Comparison of ENCODE assay signal across 14 cellular contexts in the genomic region with DNA sequence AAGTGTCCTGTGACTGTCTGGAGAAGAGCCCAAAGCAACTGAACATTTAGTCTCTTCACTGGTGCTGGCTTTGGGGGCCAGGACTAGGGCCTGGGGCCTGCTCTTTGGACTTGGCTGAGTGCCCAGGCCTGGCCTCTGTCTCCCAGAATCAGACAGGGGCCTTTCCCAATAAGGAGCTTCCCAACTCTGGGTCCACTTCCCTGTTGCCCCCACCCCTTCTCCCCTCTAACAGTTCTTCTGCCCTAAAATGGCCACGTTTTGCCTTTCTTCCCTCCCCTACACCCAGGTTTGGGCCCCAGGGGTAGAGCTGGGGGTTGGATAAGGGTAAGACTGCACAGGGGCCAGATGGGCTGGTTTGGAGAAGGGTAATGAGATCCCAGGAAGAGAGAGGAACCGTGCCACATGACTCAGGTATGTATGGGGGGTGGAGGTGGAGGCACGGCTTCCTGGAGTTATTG. TPM values are rescaled to one million over a fixed set of nuclear protein-coding genes. Genes with fewer than 3 reads are reported as not detected.
A peak's percentile ranks its signal among the peaks of the same experiment; 100 is the strongest.
DNase-seq lines count a peak whose midpoint lies in the region; ATAC-seq and TF ChIP-seq lines count a peak whose summit lies in the region.
"Had no signal": no experiment of that assay in that cellular context is flagged by ENCODE, and none has a peak within 500 bp of the region (broad histone marks: within the 10 kb centered on the region; RNA-seq: fewer than 3 reads in every experiment).

No MANE protein-coding gene starts in this region.

- peak overlapping the region; percentile 82 for H3K56ac ChIP-seq in mesendoderm (ENCODE audit: low read length)

- H3K9ac ChIP-seq in mesendoderm (ENCODE audit: low read length), result peak overlapping the region; percentile 38

- H3K9me3 Mint-ChIP-seq in activated naive CD8-positive, alpha-beta T cell treated with anti-CD3 and anti-CD28 coated beads, Interleukin-2, amount 10 ng/mL, durations not matched to agents 7 days and 5 days, result no peaks in the 10 kb centered on the region
- H3K9me3 Mint-ChIP-seq in activated naive CD8-positive, alpha-beta T cell treated with anti-CD3 and anti-CD28 coated beads for 36 hours, result no peaks in the 10 kb centered on the region
- H3K9me3 Mint-ChIP-seq in endothelial cell (ENCODE audit: unreplicated experiment), result no peaks in the 10 kb centered on the region

- TF ChIP-seq POLR2A in upper lobe of left lung (IDR thresholded peaks at IDR 0.05), result no peak

- H3K27me3 ChIP-seq in mesendoderm (ENCODE audit: insufficient read depth, low read length, poor library complexity), result no peaks in the 10 kb centered on the region
- no peaks in the 10 kb centered on the region for H3K27me3 ChIP-seq in upper lobe of left lung
- H3K27me3 ChIP-seq: tibial nerve had no signal

- H3K23ac ChIP-seq in mesendoderm (ENCODE audit: low read length), result no peak overlapping the region

- no peaks in the 10 kb centered on the region for H3K79me2 ChIP-seq in mesendoderm (ENCODE audit: control insufficient read depth, insufficient read depth, low read length)

- H3K18ac ChIP-seq in mesendoderm (ENCODE audit: low read length), result peak overlapping the region; percentile 77

- no peak overlapping the region for H2BK120ac ChIP-seq in mesendoderm (ENCODE audit: low read depth, low read length)

- POLR2A ChIA-PET in activated naive CD8-positive, alpha-beta T cell treated with anti-CD3 and anti-CD28 coated beads, Interleukin-2, amount 10 ng/mL, durations not matched to agents 7 days and 5 days (lab: Charles Lee), result interaction anchor here (0.8 kb wide), 1 partner anchor 11 kb away, joined by 6 read pairs; a partner anchor contains a TSS

- H3K4me1 Mint-ChIP-seq in activated naive CD8-positive, alpha-beta T cell treated with anti-CD3 and anti-CD28 coated beads, Interleukin-2, amount 10 ng/mL, durations not matched to agents 7 days and 5 days, result peaks cover 37% of the 10 kb centered on the region
- H3K4me1 Mint-ChIP-seq in activated naive CD8-positive, alpha-beta T cell treated with anti-CD3 and anti-CD28 coated beads for 36 hours, result peaks cover 29% of the 10 kb centered on the region
- peaks cover 85% of the 10 kb centered on the region for H3K4me1 Mint-ChIP-seq in endothelial cell (ENCODE audit: unreplicated experiment)

- no peaks in the 10 kb centered on the region for H3K9me3 ChIP-seq in upper lobe of left lung
- H3K9me3 ChIP-seq: tibial nerve had no signal

- H2BK15ac ChIP-seq in mesendoderm (replicated peaks; ENCODE audit: low read depth), result no peak overlapping the region

- H4K5ac ChIP-seq in mesendoderm (ENCODE audit: low read length), result no peak overlapping the region

- H3K4ac ChIP-seq in mesendoderm (ENCODE audit: low read depth, low read length), result peak overlapping the region; percentile 77

- H3K4me3 Mint-ChIP-seq in activated naive CD8-positive, alpha-beta T cell treated with anti-CD3 and anti-CD28 coated beads, Interleukin-2, amount 10 ng/mL, durations not matched to agents 7 days and 5 days, result no peak overlapping the region
- H3K4me3 Mint-ChIP-seq in activated naive CD8-positive, alpha-beta T cell treated with anti-CD3 and anti-CD28 coated beads for 36 hours, result no peak overlapping the region
- H3K4me3 Mint-ChIP-seq in endothelial cell (ENCODE audit: unreplicated experiment), result peak overlapping the region; percentile 83

- H3K36me3 ChIP-seq in mesendoderm (ENCODE audit: control insufficient read depth, insufficient read depth, low read length) (no peaks in the 10 kb centered on the region), upper lobe of left lung (no peaks in the 10 kb centered on the region)
- H3K36me3 ChIP-seq: tibial nerve had no signal

- no CpG with 5 or more reads among the region's 3 CpGs for WGBS in mesendoderm (ENCODE audit: extremely low coverage, insufficient coverage, low lambda C conversion rate)
- 43 to 72% methylated on average over 3 of the region's 3 CpGs for WGBS in upper lobe of left lung, 2 donors

- TF ChIP-seq EP300 in upper lobe of left lung (IDR thresholded peaks at IDR 0.05), result no peak

- H2AK5ac ChIP-seq in mesendoderm (ENCODE audit: low read length), result peak overlapping the region; percentile 98

- no peak for ATAC-seq in activated naive CD8-positive, alpha-beta T cell treated with anti-CD3 and anti-CD28 coated beads, Interleukin-2, amount 10 ng/mL, durations not matched to agents 7 days and 5 days (ENCODE audit: low read depth)
- no peak for ATAC-seq in upper lobe of left lung (ENCODE audit: low FRiP score in 2 of 2)
- ATAC-seq in HG02938 (IDR thresholded peaks at IDR 0.05; ENCODE audit: unreplicated experiment), result no peak
- ATAC-seq in GM19324 (IDR thresholded peaks at IDR 0.05; ENCODE audit: low FRiP score, unreplicated experiment), result no peak

- no peak for TF ChIP-seq CTCF in endothelial cell (IDR thresholded peaks at IDR 0.05; ENCODE audit: unreplicated experiment)
- no peak for TF ChIP-seq CTCF in upper lobe of left lung (IDR thresholded peaks at IDR 0.05)

- no peak overlapping the region for H3K4me2 ChIP-seq in mesendoderm (ENCODE audit: low read length)

- no peaks in the 10 kb centered on the region for H3K79me1 ChIP-seq in mesendoderm (ENCODE audit: low read length)

- H4K8ac ChIP-seq in mesendoderm (ENCODE audit: low read depth, low read length), result no peak overlapping the region

- H3K36me3 Mint-ChIP-seq in activated naive CD8-positive, alpha-beta T cell treated with anti-CD3 and anti-CD28 coated beads, Interleukin-2, amount 10 ng/mL, durations not matched to agents 7 days and 5 days, result peaks cover 1% of the 10 kb centered on the region
- no peaks in the 10 kb centered on the region for H3K36me3 Mint-ChIP-seq in activated naive CD8-positive, alpha-beta T cell treated with anti-CD3 and anti-CD28 coated beads for 36 hours
- H3K36me3 Mint-ChIP-seq in endothelial cell (ENCODE audit: low read depth, unreplicated experiment), result peaks cover 11% of the 10 kb centered on the region

- peaks cover 45% of the 10 kb centered on the region for H3K4me1 ChIP-seq in mesendoderm (ENCODE audit: control insufficient read depth, low read depth, low read length)
- peaks cover 45 to 64% (median 58%) of the 10 kb centered on the region in 4 donors for H3K4me1 ChIP-seq in upper lobe of left lung

- H3K27me3 Mint-ChIP-seq in activated naive CD8-positive, alpha-beta T cell treated with anti-CD3 and anti-CD28 coated beads, Interleukin-2, amount 10 ng/mL, durations not matched to agents 7 days and 5 days, result peaks cover 20% of the 10 kb centered on the region
- H3K27me3 Mint-ChIP-seq in activated naive CD8-positive, alpha-beta T cell treated with anti-CD3 and anti-CD28 coated beads for 36 hours, result peaks cover 5% of the 10 kb centered on the region
- H3K27me3 Mint-ChIP-seq in endothelial cell (ENCODE audit: unreplicated experiment), result peaks cover 26% of the 10 kb centered on the region

- no peak overlapping the region for H3K4me3 ChIP-seq in mesendoderm (ENCODE audit: low read length)
- H3K4me3 ChIP-seq in upper lobe of left lung, result no peak overlapping the region
- H3K4me3 ChIP-seq: tibial nerve had no signal

- DNase-seq in activated naive CD8-positive, alpha-beta T cell treated with anti-CD3 and anti-CD28 coated beads, Interleukin-2, amount 10 ng/mL, durations not matched to agents 7 days and 5 days, result peak; percentile 15
- DNase-seq in activated naive CD8-positive, alpha-beta T cell treated with anti-CD3 and anti-CD28 coated beads for 36 hours, result no peak
- DNase-seq in endothelial cell (ENCODE audit: low spot score), result no peak
- no peak for DNase-seq in mesendoderm
- DNase-seq in upper lobe of left lung, result no peak
- no peak for DNase-seq in DMS79 treated with DMSO at 0.1 percent for 48 hours (lab: John Stamatoyannopoulos, UW)
- DNase-seq: amygdala, DMS153, hippocampal formation, NCI-H446 treated with DMSO at 0.1 percent for 48 hours, SHP77 treated with DMSO at 0.1 percent for 48 hours had no signal

- H3K27ac Mint-ChIP-seq in activated naive CD8-positive, alpha-beta T cell treated with anti-CD3 and anti-CD28 coated beads, Interleukin-2, amount 10 ng/mL, durations not matched to agents 7 days and 5 days, result no peak overlapping the region
- no peak overlapping the region for H3K27ac Mint-ChIP-seq in activated naive CD8-positive, alpha-beta T cell treated with anti-CD3 and anti-CD28 coated beads for 36 hours
- peak overlapping the region; percentile 99 for H3K27ac Mint-ChIP-seq in endothelial cell (ENCODE audit: unreplicated experiment)

- H3K27ac ChIP-seq in mesendoderm (ENCODE audit: low read depth, low read length) (peak overlapping the region; percentile 9), upper lobe of left lung (peak overlapping the region; percentile 64 to 86 (median 81))

- H2BK5ac ChIP-seq in mesendoderm (ENCODE audit: low read length), result peak overlapping the region; percentile 84

RNA-seq across cellular contexts. Expression of a gene that starts 10.0 kb away (rescaled TPM):
- total RNA-seq in activated naive CD8-positive, alpha-beta T cell treated with anti-CD3 and anti-CD28 coated beads, Interleukin-2, amount 10 ng/mL, durations not matched to agents 7 days and 5 days, result 10 to 100 TPM; 84.5 to 90.6 TPM
- 10 to 100 TPM; 18.3 to 20.1 TPM for total RNA-seq in activated naive CD8-positive, alpha-beta T cell treated with anti-CD3 and anti-CD28 coated beads for 36 hours
- total RNA-seq in endothelial cell (ENCODE audit: unreplicated experiment) (688 TPM), upper lobe of left lung (100 to 1,000 TPM in 2 of 6 donors, 10 to 100 TPM in 4; 48.3 to 146 (median 92.6) TPM)
- 39.8 TPM for polyA plus RNA-seq in mesendoderm (2013, experiment 1 of 2)
- polyA plus RNA-seq in mesendoderm (2013, experiment 2 of 2), result 35.6 TPM

RNA-seq across cellular contexts. Expression of a gene that starts 44.4 kb away (rescaled TPM):
- 1 to 10 TPM; 7.4 to 9.3 TPM for total RNA-seq in activated naive CD8-positive, alpha-beta T cell treated with anti-CD3 and anti-CD28 coated beads, Interleukin-2, amount 10 ng/mL, durations not matched to agents 7 days and 5 days
- 1 to 10 TPM; 7.8 to 9.6 TPM for total RNA-seq in activated naive CD8-positive, alpha-beta T cell treated with anti-CD3 and anti-CD28 coated beads for 36 hours
- total RNA-seq in endothelial cell (ENCODE audit: unreplicated experiment), result not detected
- 2.7 TPM for polyA plus RNA-seq in mesendoderm (2013, experiment 1 of 2)
- 2.8 TPM for polyA plus RNA-seq in mesendoderm (2013, experiment 2 of 2)
- 1 to 10 TPM in 4 of 6 donors, not detected in 2; 1.4 to 4.6 (median 2.2) TPM for total RNA-seq in upper lobe of left lung

RNA-seq across cellular contexts. Expression of a gene that starts 44.5 kb away (rescaled TPM):
- total RNA-seq in activated naive CD8-positive, alpha-beta T cell treated with anti-CD3 and anti-CD28 coated beads, Interleukin-2, amount 10 ng/mL, durations not matched to agents 7 days and 5 days, result 1 to 10 TPM; 1.4 to 2.0 TPM
- 1 to 10 TPM; 1.0 to 1.1 TPM for total RNA-seq in activated naive CD8-positive, alpha-beta T cell treated with anti-CD3 and anti-CD28 coated beads for 36 hours
- total RNA-seq in endothelial cell (ENCODE audit: unreplicated experiment) (15.6 TPM), upper lobe of left lung (10 to 100 TPM; 18.5 to 43.8 (median 23.0) TPM)
- 6.6 TPM for polyA plus RNA-seq in mesendoderm (2013, experiment 1 of 2)
- polyA plus RNA-seq in mesendoderm (2013, experiment 2 of 2), result 6.0 TPM
